In genomic region chr10:62626096-62626495, GRCh38 we compare ENCODE assay signal across 12 cellular contexts.
"Had no signal": no experiment of that assay in that cellular context is flagged by ENCODE, and none has a peak within 500 bp of the region (broad histone marks: within the 10 kb centered on the region; RNA-seq: fewer than 3 reads in every experiment).

No MANE protein-coding gene starts in this region.

- H3K4me3 ChIP-seq: sigmoid colon, tibial artery, uterus had no signal

- H3K27ac ChIP-seq: sigmoid colon, tibial artery, uterus had no signal

- H3K27me3 ChIP-seq: sigmoid colon, tibial artery, uterus had no signal

- H3K9me3 ChIP-seq: sigmoid colon, tibial artery, uterus had no signal

- H3K4me1 ChIP-seq: sigmoid colon, uterus had no signal

- H3K36me3 ChIP-seq: sigmoid colon, tibial artery, uterus had no signal

- DNase-seq: activated effector memory CD4-positive, alpha-beta T cell treated with anti-CD3 and anti-CD28 coated beads, Interleukin-2, amount 50 U/mL, for 16 hours; activated naive CD8-positive, alpha-beta T cell treated with anti-CD3 and anti-CD28 coated beads for 36 hours; activated T-cell treated with anti-CD3 and anti-CD28 coated beads, Interleukin-2, amount 50 U/mL, for 4 hours; anterior cingulate cortex; cerebellar nuclear complex; dermis blood vessel endothelial cell; endodermal cell; erythroblast; sigmoid colon; tibial artery; uterus had no signal

- ATAC-seq: left lobe of liver had no signal
